11 cellular contexts compared by ENCODE assay signal in genomic region chr1:204623894-204624361, GRCh38.
DNase-seq lines count a peak whose midpoint lies in the region; ATAC-seq and TF ChIP-seq lines count a peak whose summit lies in the region.
"Had no signal": no experiment of that assay in that cellular context is flagged by ENCODE, and none has a peak within 500 bp of the region (broad histone marks: within the 10 kb centered on the region; RNA-seq: fewer than 3 reads in every experiment).

No MANE protein-coding gene starts in this region.

- no peaks in the 10 kb centered on the region for H3K4me1 ChIP-seq in CD8-positive, alpha-beta T cell (ENCODE audit: insufficient read depth, low read length)
- H3K4me1 ChIP-seq in SK-N-SH (ENCODE audit: control insufficient read depth in 1 of 2, insufficient read depth in 2 of 2, low read depth in 1 of 2, low read length in 1 of 2) = peaks cover 0 to 16% of the 10 kb centered on the region in 2 experiments; a peak in 1 of 4 replicates

- no peaks in the 10 kb centered on the region for H3K9me3 ChIP-seq in CD8-positive, alpha-beta T cell (ENCODE audit: low read length)
- H3K9me3 ChIP-seq in SK-N-SH (no peaks in the 10 kb centered on the region), MG63 (no peaks in the 10 kb centered on the region)
- H3K9me3 ChIP-seq: upper lobe of left lung had no signal

- peak; percentile 26 for TF ChIP-seq RAD21 in SK-N-SH (IDR thresholded peaks at IDR 0.05; ENCODE audit: low read length)

- no peaks in the 10 kb centered on the region for H3K36me3 ChIP-seq in CD8-positive, alpha-beta T cell (ENCODE audit: insufficient read depth, low read length)
- H3K36me3 ChIP-seq in H7 (replicated peaks; ENCODE audit: control insufficient read depth, insufficient read depth, low read length) (no peaks in the 10 kb centered on the region), SK-N-SH (replicated peaks in 1 of 2; ENCODE audit: control insufficient read depth in 1 of 2, insufficient read depth in 2 of 2, low read length in 1 of 2) (no peaks in the 10 kb centered on the region), MG63 (no peaks in the 10 kb centered on the region)
- H3K36me3 ChIP-seq: upper lobe of left lung had no signal

- H3K27ac ChIP-seq in CD8-positive, alpha-beta T cell (ENCODE audit: low read depth, low read length) = no peak overlapping the region
- H3K27ac ChIP-seq in SK-N-SH (ENCODE audit: low read depth in 2 of 2, low read length in 1 of 2) = no peak overlapping the region
- H3K27ac ChIP-seq: upper lobe of left lung had no signal

- H3K4me1 Mint-ChIP-seq in CD8-positive, alpha-beta T cell (ENCODE audit: low read depth) = no peaks in the 10 kb centered on the region

- CTCF ChIA-PET in CD8-positive, alpha-beta T cell (lab: Charles Lee) = interaction anchor here (1.6 kb wide), 1 partner anchor 58 kb away, joined by 8 read pairs; no protein-coding TSS in a partner anchor
- CTCF ChIA-PET in SK-N-SH (lab: Yijun Ruan, JAX) = interaction anchor here (0.7 to 4.0 kb wide), 22 partner anchors 9 to 317 kb away, joined by 3 to 30 read pairs (median 4); partner anchors contain the start of gene LRRN2

- H3K4me3 ChIP-seq in CD8-positive, alpha-beta T cell (ENCODE audit: low read depth, low read length) = no peak overlapping the region
- no peak overlapping the region for H3K4me3 ChIP-seq in H7 (ENCODE audit: insufficient read depth, low read depth, low read length)
- H3K4me3 ChIP-seq in SK-N-SH (ENCODE audit: low read depth in 2 of 2, low read length in 1 of 2) = no peak overlapping the region
- H3K4me3 ChIP-seq in MG63 = no peak overlapping the region
- H3K4me3 ChIP-seq: upper lobe of left lung had no signal

- H3K79me2 ChIP-seq in SK-N-SH (ENCODE audit: insufficient read depth) = no peaks in the 10 kb centered on the region

- 57% methylated on average over 3 of the region's 3 CpGs for WGBS in SK-N-SH (ENCODE audit: low lambda C conversion rate)

- no peak for TF ChIP-seq CTCF in CD8-positive, alpha-beta T cell (IDR thresholded peaks at IDR 0.05)
- no peak; the same call in 1 of the 2 replicates for TF ChIP-seq CTCF in SK-N-SH (IDR thresholded peaks at IDR 0.05)

- no peaks in the 10 kb centered on the region for H4K20me1 ChIP-seq in SK-N-SH (ENCODE audit: insufficient read depth)

- no peak overlapping the region for H3K4me3 Mint-ChIP-seq in CD8-positive, alpha-beta T cell
- H3K4me3 Mint-ChIP-seq: activated naive CD8-positive, alpha-beta T cell had no signal

- H3K9ac ChIP-seq in SK-N-SH = no peak overlapping the region

- H3K27me3 ChIP-seq in CD8-positive, alpha-beta T cell (ENCODE audit: insufficient read depth, low read length) = no peaks in the 10 kb centered on the region
- no peaks in the 10 kb centered on the region for H3K27me3 ChIP-seq in H7 (ENCODE audit: control insufficient read depth, insufficient read depth, low read length)
- H3K27me3 ChIP-seq in SK-N-SH (ENCODE audit: insufficient read depth) = no peaks in the 10 kb centered on the region
- no peaks in the 10 kb centered on the region for H3K27me3 ChIP-seq in MG63
- H3K27me3 ChIP-seq: upper lobe of left lung had no signal

- intact Hi-C loops in CD8-positive, alpha-beta T cell (cut with DNase I, micrococcal nuclease) = no loop called here

- H3K4me2 ChIP-seq in SK-N-SH = no peak overlapping the region

- ATAC-seq in CD8-positive, alpha-beta T cell = peak; percentile 61
- ATAC-seq in HG03108 (IDR thresholded peaks at IDR 0.05; ENCODE audit: unreplicated experiment) = no peak

- POLR2A ChIA-PET in CD8-positive, alpha-beta T cell (lab: Charles Lee) = interaction anchor here (1.5 kb wide), 1 partner anchor 108 kb away, joined by 4 read pairs; no protein-coding TSS in a partner anchor
- POLR2A ChIA-PET in SK-N-SH (lab: Yijun Ruan, JAX) = interaction anchor here (0.6 to 1.0 kb wide), 3 partner anchors 8 to 130 kb away, joined by 3 read pairs; no protein-coding TSS in a partner anchor

- no peaks in the 10 kb centered on the region for H3F3A ChIP-seq in SK-N-SH (replicated peaks; ENCODE audit: insufficient read depth)

- no peaks in the 10 kb centered on the region for H3K36me3 Mint-ChIP-seq in CD8-positive, alpha-beta T cell
- H3K36me3 Mint-ChIP-seq: activated naive CD8-positive, alpha-beta T cell had no signal

- no peak for DNase-seq in CD8-positive, alpha-beta T cell
- DNase-seq in H7 (peak; percentile 77), SK-N-SH (peak; percentile 72), islet precursor cell (peak; percentile 85), MG63 (no peak), activated gamma-delta T cell (lab: John Stamatoyannopoulos, UW) (no peak), Ammon's horn (ENCODE audit: low spot score) (no peak)
- DNase-seq: SIG-M5 had no signal

- no peaks in the 10 kb centered on the region for H3K9me2 ChIP-seq in SK-N-SH

- H3K9me3 Mint-ChIP-seq in CD8-positive, alpha-beta T cell = no peaks in the 10 kb centered on the region

- no peak for TF ChIP-seq EP300 in SK-N-SH (IDR thresholded peaks at IDR 0.05; ENCODE audit: borderline replicate concordance in 1 of 2, low read depth in 1 of 2, low read length in 1 of 2)

- no peaks in the 10 kb centered on the region for H3K27me3 Mint-ChIP-seq in CD8-positive, alpha-beta T cell (ENCODE audit: low read depth)
- H3K27me3 Mint-ChIP-seq: activated naive CD8-positive, alpha-beta T cell had no signal

- no peak overlapping the region for H3K27ac Mint-ChIP-seq in CD8-positive, alpha-beta T cell
- H3K27ac Mint-ChIP-seq: activated naive CD8-positive, alpha-beta T cell had no signal

- no peak overlapping the region for H2AFZ ChIP-seq in SK-N-SH (ENCODE audit: low read depth)

TF ChIP-seq in SK-N-SH, 30 proteins besides CTCF, POLR2A, EP300 and RAD21:
- TF ChIP-seq IRF3 (IDR thresholded peaks at IDR 0.05; ENCODE audit: low read depth, low read length) (no peak), PBX3 (IDR thresholded peaks at IDR 0.05) (no peak), POLR2AphosphoS5 (IDR thresholded peaks at IDR 0.05; ENCODE audit: low read depth, low read length) (no peak), TCF12 (IDR thresholded peaks at IDR 0.05) (no peak), SMC3 (IDR thresholded peaks at IDR 0.05; ENCODE audit: low read depth, low read length) (0 out of 2 replicates have a peak, but pooled peaks have one; percentile 9), ELF1 (IDR thresholded peaks at IDR 0.05) (no peak)

Comparison
In these comparisons a context has a peak if more than half of its experiments do, and no peak if none do; other contexts are left out.
1. DNase-seq: peak in H7 (single experiment), SK-N-SH (single experiment) and islet precursor cell (single experiment); none in CD8-positive, alpha-beta T cell (0 of 7), MG63 (single experiment), activated gamma-delta T cell (single experiment) and Ammon's horn (single experiment).